Comparison of ENCODE assay signal across 2 cellular contexts in the genomic region with DNA sequence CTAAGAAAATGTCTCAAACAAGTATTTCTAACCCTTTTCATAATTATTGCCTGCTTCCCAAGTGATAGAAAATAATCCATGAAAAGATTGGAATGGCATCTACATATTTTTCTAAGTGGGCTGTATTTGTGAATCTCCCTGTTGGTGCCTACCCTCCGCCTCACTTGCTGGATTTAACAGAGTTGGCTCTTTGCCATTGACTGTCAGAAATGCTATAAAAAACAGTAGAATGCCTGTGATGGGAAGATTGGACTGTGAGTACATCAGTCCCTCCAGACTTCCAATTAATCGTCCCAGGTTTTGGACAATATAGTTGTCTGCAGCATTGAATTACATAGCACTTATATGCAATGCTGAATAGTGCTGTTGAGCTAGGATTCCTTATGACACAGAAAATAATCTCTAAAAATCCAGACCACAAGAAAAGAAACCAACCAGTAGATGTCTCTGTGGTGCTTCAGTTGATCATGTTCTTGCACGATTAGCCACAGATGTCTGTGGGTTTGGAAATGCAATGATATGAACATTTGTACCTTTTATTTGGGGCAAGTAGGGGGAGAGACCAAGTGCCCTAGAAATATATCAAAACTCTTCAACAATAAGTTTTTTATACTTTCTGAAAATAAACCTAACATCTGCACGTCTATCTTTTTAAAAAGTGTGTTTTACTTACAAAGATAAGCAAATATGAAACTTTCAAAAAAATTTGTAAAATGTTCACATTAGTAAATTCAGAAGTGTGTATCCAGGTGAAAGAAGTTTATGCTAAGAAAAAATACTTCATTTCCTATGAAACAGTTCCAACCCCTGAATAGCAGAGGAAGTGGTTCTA.
TF ChIP-seq lines count a peak whose summit lies in the region.

No MANE protein-coding gene starts in this region.

TF ChIP-seq in IMR-90, 13 proteins besides CTCF, POLR2A, EP300 and RAD21 (continued from another document):
- TF ChIP-seq SMC3 (IDR thresholded peaks at IDR 0.05; ENCODE audit: low read depth, low read length) (peak; percentile 94), MAZ (IDR thresholded peaks at IDR 0.05; ENCODE audit: borderline replicate concordance, low read depth, low read length) (no peak), BHLHE40 (IDR thresholded peaks at IDR 0.05; ENCODE audit: low read depth, low read length) (no peak), MAFK (IDR thresholded peaks at IDR 0.05; ENCODE audit: low read depth, low read length) (no peak)
- TF ChIP-seq, protein P1, sequence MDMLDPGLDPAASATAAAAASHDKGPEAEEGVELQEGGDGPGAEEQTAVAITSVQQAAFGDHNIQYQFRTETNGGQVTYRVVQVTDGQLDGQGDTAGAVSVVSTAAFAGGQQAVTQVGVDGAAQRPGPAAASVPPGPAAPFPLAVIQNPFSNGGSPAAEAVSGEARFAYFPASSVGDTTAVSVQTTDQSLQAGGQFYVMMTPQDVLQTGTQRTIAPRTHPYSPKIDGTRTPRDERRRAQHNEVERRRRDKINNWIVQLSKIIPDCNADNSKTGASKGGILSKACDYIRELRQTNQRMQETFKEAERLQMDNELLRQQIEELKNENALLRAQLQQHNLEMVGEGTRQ (IDR thresholded peaks at IDR 0.05; ENCODE audit: low read depth, low read length): no peak

TF ChIP-seq in neural cell, 6 proteins besides CTCF, POLR2A, EP300 and RAD21 (continued from another document):
- TF ChIP-seq, protein P2, sequence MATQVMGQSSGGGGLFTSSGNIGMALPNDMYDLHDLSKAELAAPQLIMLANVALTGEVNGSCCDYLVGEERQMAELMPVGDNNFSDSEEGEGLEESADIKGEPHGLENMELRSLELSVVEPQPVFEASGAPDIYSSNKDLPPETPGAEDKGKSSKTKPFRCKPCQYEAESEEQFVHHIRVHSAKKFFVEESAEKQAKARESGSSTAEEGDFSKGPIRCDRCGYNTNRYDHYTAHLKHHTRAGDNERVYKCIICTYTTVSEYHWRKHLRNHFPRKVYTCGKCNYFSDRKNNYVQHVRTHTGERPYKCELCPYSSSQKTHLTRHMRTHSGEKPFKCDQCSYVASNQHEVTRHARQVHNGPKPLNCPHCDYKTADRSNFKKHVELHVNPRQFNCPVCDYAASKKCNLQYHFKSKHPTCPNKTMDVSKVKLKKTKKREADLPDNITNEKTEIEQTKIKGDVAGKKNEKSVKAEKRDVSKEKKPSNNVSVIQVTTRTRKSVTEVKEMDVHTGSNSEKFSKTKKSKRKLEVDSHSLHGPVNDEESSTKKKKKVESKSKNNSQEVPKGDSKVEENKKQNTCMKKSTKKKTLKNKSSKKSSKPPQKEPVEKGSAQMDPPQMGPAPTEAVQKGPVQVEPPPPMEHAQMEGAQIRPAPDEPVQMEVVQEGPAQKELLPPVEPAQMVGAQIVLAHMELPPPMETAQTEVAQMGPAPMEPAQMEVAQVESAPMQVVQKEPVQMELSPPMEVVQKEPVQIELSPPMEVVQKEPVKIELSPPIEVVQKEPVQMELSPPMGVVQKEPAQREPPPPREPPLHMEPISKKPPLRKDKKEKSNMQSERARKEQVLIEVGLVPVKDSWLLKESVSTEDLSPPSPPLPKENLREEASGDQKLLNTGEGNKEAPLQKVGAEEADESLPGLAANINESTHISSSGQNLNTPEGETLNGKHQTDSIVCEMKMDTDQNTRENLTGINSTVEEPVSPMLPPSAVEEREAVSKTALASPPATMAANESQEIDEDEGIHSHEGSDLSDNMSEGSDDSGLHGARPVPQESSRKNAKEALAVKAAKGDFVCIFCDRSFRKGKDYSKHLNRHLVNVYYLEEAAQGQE (IDR thresholded peaks at IDR 0.05; ENCODE audit: borderline replicate concordance): no peak
